ENCODE assay signal across 8 cellular contexts in the genomic region with DNA sequence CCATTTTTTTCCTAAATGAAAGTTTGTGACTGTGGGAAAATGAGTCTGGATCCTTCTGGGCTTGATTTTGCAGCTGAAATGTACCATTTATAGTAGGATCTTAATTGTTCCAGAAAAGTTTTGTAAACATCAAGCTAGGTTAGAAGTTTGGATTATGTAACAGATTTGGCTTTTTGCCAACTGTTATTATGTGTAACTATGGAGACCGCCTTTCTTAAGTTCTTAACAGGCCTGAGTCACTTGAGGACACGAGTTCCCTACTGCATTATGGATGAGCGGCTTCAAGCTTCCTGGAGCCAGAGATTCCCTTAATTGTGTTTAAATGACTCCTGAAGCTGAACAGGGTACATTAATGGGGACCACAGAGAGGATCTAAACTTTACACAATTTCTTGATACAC. TPM values are rescaled to one million over a fixed set of nuclear protein-coding genes. Genes with fewer than 3 reads are reported as not detected.
DNase-seq lines count a peak whose midpoint lies in the region; ATAC-seq, FAIRE-seq and TF ChIP-seq lines count a peak whose summit lies in the region.

No MANE protein-coding gene starts in this region.

- H3K9me3 ChIP-seq in kidney (ENCODE audit: control insufficient read depth in 1 of 2, low read length in 2 of 2) (no peaks in the 10 kb centered on the region), thoracic aorta (no peaks in the 10 kb centered on the region)

- peak overlapping the region; percentile 81 to 88 for H3K27ac ChIP-seq in kidney (ENCODE audit: low read depth in 2 of 2, low read length in 2 of 2)
- no peak overlapping the region for H3K27ac ChIP-seq in thoracic aorta

- no peaks in the 10 kb centered on the region for H3K9me3 Mint-ChIP-seq in progenitor cell of endocrine pancreas (ENCODE audit: low read depth)
- no peaks in the 10 kb centered on the region for H3K9me3 Mint-ChIP-seq in activated CD4-positive, alpha-beta T cell treated with anti-CD3 and anti-CD28 coated beads, Interleukin-2, amount 10 ng/mL, durations not matched to agents 24 days and 14 days

- H3K4me3 ChIP-seq in kidney (ENCODE audit: low read length in 2 of 2) (peak overlapping the region in 1 of 2 donors; percentile 0), thoracic aorta (no peak overlapping the region)

- peaks cover 18% of the 10 kb centered on the region for H3K36me3 Mint-ChIP-seq in progenitor cell of endocrine pancreas (ENCODE audit: insufficient read depth)
- H3K36me3 Mint-ChIP-seq in activated CD4-positive, alpha-beta T cell treated with anti-CD3 and anti-CD28 coated beads, Interleukin-2, amount 10 ng/mL, durations not matched to agents 24 days and 14 days (ENCODE audit: low read depth), result peaks cover 34% of the 10 kb centered on the region

- no peak overlapping the region for H3K4me3 Mint-ChIP-seq in progenitor cell of endocrine pancreas (ENCODE audit: low read depth)
- H3K4me3 Mint-ChIP-seq in activated CD4-positive, alpha-beta T cell treated with anti-CD3 and anti-CD28 coated beads, Interleukin-2, amount 10 ng/mL, durations not matched to agents 24 days and 14 days, result no peak overlapping the region

- no peaks in the 10 kb centered on the region for H3K27me3 ChIP-seq in thoracic aorta (replicated peaks; ENCODE audit: insufficient read depth)

- H3K36me3 ChIP-seq in kidney (ENCODE audit: control insufficient read depth in 1 of 2, insufficient read depth in 2 of 2, low read length in 2 of 2) (peaks cover 2 to 3% of the 10 kb centered on the region in 2 donors), thoracic aorta (no peaks in the 10 kb centered on the region)

- intact Hi-C loops in kidney (cut with DNase I), result no loop called here
- intact Hi-C loops in activated CD4-positive, alpha-beta T cell treated with anti-CD3 and anti-CD28 coated beads, Interleukin-2, amount 10 ng/mL, durations not matched to agents 24 days and 14 days (cut with micrococcal nuclease), result no loop called here

- H3K4me1 ChIP-seq in kidney (ENCODE audit: control insufficient read depth in 1 of 2, insufficient read depth in 1 of 2, low read depth in 1 of 2, low read length in 2 of 2) (peaks cover 0 to 20% of the 10 kb centered on the region in 2 donors), thoracic aorta (ENCODE audit: control insufficient read depth in 1 of 2, low read depth in 2 of 2) (peaks cover 3 to 12% of the 10 kb centered on the region in 2 donors)

- no peaks in the 10 kb centered on the region for H3K27me3 Mint-ChIP-seq in progenitor cell of endocrine pancreas
- H3K27me3 Mint-ChIP-seq in activated CD4-positive, alpha-beta T cell treated with anti-CD3 and anti-CD28 coated beads, Interleukin-2, amount 10 ng/mL, durations not matched to agents 24 days and 14 days, result no peaks in the 10 kb centered on the region

- peak; percentile 76 for ATAC-seq in thoracic aorta (ENCODE audit: insufficient number of reproducible peaks, low FRiP score, low read depth)

- DNase-seq in DMS53 (lab: John Stamatoyannopoulos, UW) (peak; percentile 80), NCI-H2029 treated with DMSO at 0.1 percent for 48 hours (lab: John Stamatoyannopoulos, UW) (peak; percentile 55), astrocyte of the hippocampus (ENCODE audit: low read depth, low spot score) (peak; percentile 95), kidney (no peak), thoracic aorta (ENCODE audit: low spot score) (no peak), progenitor cell of endocrine pancreas (ENCODE audit: low spot score, unreplicated experiment) (no peak)
- DNase-seq in activated effector memory CD4-positive, alpha-beta T cell treated with anti-CD3 and anti-CD28 coated beads, Interleukin-2, amount 50 U/mL, for 16 hours, result no peak
- DNase-seq in activated CD4-positive, alpha-beta T cell treated with anti-CD3 and anti-CD28 coated beads, Interleukin-2, amount 10 ng/mL, durations not matched to agents 24 days and 14 days, result no peak

- no peak overlapping the region for H3K27ac Mint-ChIP-seq in progenitor cell of endocrine pancreas
- no peak overlapping the region for H3K27ac Mint-ChIP-seq in activated CD4-positive, alpha-beta T cell treated with anti-CD3 and anti-CD28 coated beads, Interleukin-2, amount 10 ng/mL, durations not matched to agents 24 days and 14 days

- TF ChIP-seq CTCF in kidney (IDR thresholded peaks at IDR 0.05; ENCODE audit: borderline replicate concordance, extremely low read depth, insufficient read depth), result no peak
- no peak for TF ChIP-seq CTCF in thoracic aorta (IDR thresholded peaks at IDR 0.05)
- TF ChIP-seq CTCF in progenitor cell of endocrine pancreas (IDR thresholded peaks at IDR 0.05; ENCODE audit: unreplicated experiment), result no peak

- FAIRE-seq in kidney (lab: Jason Lieb, UNC), result peak; percentile 97

- peak overlapping the region; percentile 21 to 29 for H3K9ac ChIP-seq in kidney (ENCODE audit: low read length in 2 of 2)

- H3K4me1 Mint-ChIP-seq in progenitor cell of endocrine pancreas (ENCODE audit: low read depth), result peaks cover 2% of the 10 kb centered on the region
- H3K4me1 Mint-ChIP-seq in activated CD4-positive, alpha-beta T cell treated with anti-CD3 and anti-CD28 coated beads, Interleukin-2, amount 10 ng/mL, durations not matched to agents 24 days and 14 days, result peaks cover 22% of the 10 kb centered on the region

RNA-seq across cellular contexts. Expression of a gene that starts 22.2 kb away (rescaled TPM):
- total RNA-seq in kidney, result 3.8 TPM
- polyA plus RNA-seq in kidney (ENCODE audit: insufficient read depth, low read depth, low replicate concordance), result 11.3 TPM
- total RNA-seq in thoracic aorta, result 10 to 100 TPM in 1 of 2 donors, 1 to 10 TPM in 1; 4.1 to 12.3 TPM
- 7.6 and 7.7 TPM in 2 replicates for total RNA-seq in progenitor cell of endocrine pancreas
- total RNA-seq in activated CD4-positive, alpha-beta T cell treated with anti-CD3 and anti-CD28 coated beads, Interleukin-2, amount 10 ng/mL, durations not matched to agents 24 days and 14 days, result 11.4 and 12.4 TPM in 2 replicates

RNA-seq across cellular contexts. Expression of a gene that starts 27.3 kb away (rescaled TPM):
- total RNA-seq in kidney (13.2 TPM), thoracic aorta (10 to 100 TPM; 11.2 to 15.0 TPM), progenitor cell of endocrine pancreas (24.5 and 24.6 TPM in 2 replicates)
- 9.1 TPM for polyA plus RNA-seq in kidney (ENCODE audit: insufficient read depth, low read depth, low replicate concordance)
- total RNA-seq in activated CD4-positive, alpha-beta T cell treated with anti-CD3 and anti-CD28 coated beads, Interleukin-2, amount 10 ng/mL, durations not matched to agents 24 days and 14 days, result 35.9 and 37.3 TPM in 2 replicates

Comparison
In these comparisons a context has a peak if more than half of its experiments do, and no peak if none do; other contexts are left out.
1. DNase-seq: peak in DMS53 (single experiment), NCI-H2029 treated with DMSO at 0.1 percent for 48 hours (single experiment) and astrocyte of the hippocampus (single experiment); none in kidney (single experiment), thoracic aorta (single experiment), progenitor cell of endocrine pancreas (single experiment), activated effector memory CD4-positive, alpha-beta T cell treated with anti-CD3 and anti-CD28 coated beads, Interleukin-2, amount 50 U/mL, for 16 hours (single experiment) and activated CD4-positive, alpha-beta T cell treated with anti-CD3 and anti-CD28 coated beads, Interleukin-2, amount 10 ng/mL, durations not matched to agents 24 days and 14 days (single experiment).
2. H3K27ac ChIP-seq: peak in kidney (2 of 2); none in thoracic aorta (0 of 2).